ENCODE assay signal across 8 cellular contexts in genomic region chr5:43514471-43514815, GRCh38. TPM values are rescaled to one million over a fixed set of nuclear protein-coding genes. Genes with fewer than 3 reads are reported as not detected.
DNase-seq lines count a peak whose midpoint lies in the region; ATAC-seq, FAIRE-seq and TF ChIP-seq lines count a peak whose summit lies in the region.

No MANE protein-coding gene starts in this region.

- peak overlapping the region; percentile 84 to 88 for H3K27ac ChIP-seq in A549

- no peaks in the 10 kb centered on the region for H3K27me3 Mint-ChIP-seq in stimulated activated naive CD8-positive, alpha-beta T cell treated with anti-CD3 and anti-CD28 coated beads, Interleukin-15, Interleukin-2, amounts not matched to agents 100 ng/mL and 50 ng/mL, for 24 hours

- CTCF ChIA-PET in A549 (lab: Yijun Ruan, JAX), result interaction anchor here (1.6 kb wide), 1 partner anchor 30 kb away, joined by 5 read pairs; the partner anchor contains the start of gene TMEM267

- TF ChIP-seq RAD21 in A549 (conservative IDR thresholded peaks at IDR 0.05 in 1 of 2, IDR thresholded peaks at IDR 0.05 in 1 of 2), result no peak

- peaks cover 12% of the 10 kb centered on the region for H3K36me3 Mint-ChIP-seq in stimulated activated naive CD8-positive, alpha-beta T cell treated with anti-CD3 and anti-CD28 coated beads, Interleukin-15, Interleukin-2, amounts not matched to agents 100 ng/mL and 50 ng/mL, for 24 hours (ENCODE audit: low read depth)

- H3K4me1 Mint-ChIP-seq in stimulated activated naive CD8-positive, alpha-beta T cell treated with anti-CD3 and anti-CD28 coated beads, Interleukin-15, Interleukin-2, amounts not matched to agents 100 ng/mL and 50 ng/mL, for 24 hours (ENCODE audit: low read depth), result peaks cover 22% of the 10 kb centered on the region

- no peaks in the 10 kb centered on the region for H3K9me3 Mint-ChIP-seq in stimulated activated naive CD8-positive, alpha-beta T cell treated with anti-CD3 and anti-CD28 coated beads, Interleukin-15, Interleukin-2, amounts not matched to agents 100 ng/mL and 50 ng/mL, for 24 hours

- H3K4me3 Mint-ChIP-seq in stimulated activated naive CD8-positive, alpha-beta T cell treated with anti-CD3 and anti-CD28 coated beads, Interleukin-15, Interleukin-2, amounts not matched to agents 100 ng/mL and 50 ng/mL, for 24 hours, result peak overlapping the region; percentile 97

- TF ChIP-seq CTCF in A549 (IDR thresholded peaks at IDR 0.05), result no peak

- DNase-seq in A549 (ENCODE audit: low read depth in 1 of 2, low spot score in 1 of 2), result peak in 1 of 2 experiments; percentile 49
- DNase-seq in GM04503 (ENCODE audit: low read depth), result peak; percentile 47
- DNase-seq in NCI-H146 treated with DMSO at 0.1 percent for 48 hours (lab: John Stamatoyannopoulos, UW; ENCODE audit: unreplicated experiment), result peak; percentile 8
- DNase-seq in astrocyte of the hippocampus (ENCODE audit: low read depth, low spot score), result peak; percentile 82
- DNase-seq in kidney glomerular epithelial cell (lab: John Stamatoyannopoulos, UW), result peak; percentile 45
- DNase-seq in NCI-H2196 treated with DMSO at 0.1 percent for 48 hours (lab: John Stamatoyannopoulos, UW; ENCODE audit: unreplicated experiment), result no peak

- H3K4me1 ChIP-seq in A549, result peaks cover 10% of the 10 kb centered on the region; the same call in 2 of the 3 replicates

- peak overlapping the region; percentile 92 for H3K4me2 ChIP-seq in A549

- H3K4me3 ChIP-seq in A549, result peak overlapping the region; percentile 72

- TF ChIP-seq POLR2A in A549 (IDR thresholded peaks at IDR 0.05; ENCODE audit: low read length), result no peak

- POLR2A ChIA-PET in A549 (lab: Yijun Ruan, JAX), result interaction anchor here (0.6 to 2.2 kb wide), 9 partner anchors 10 to 393 kb away, joined by 3 to 41 read pairs (median 6); partner anchors contain the start of genes HMGCS1 and TMEM267

- whole genome bisulfite sequencing in A549 (ENCODE audit: missing lambda C conversion rate), result 1% methylated on average over 6 of the region's 6 CpGs

- H3K9me3 ChIP-seq in A549, result no peaks in the 10 kb centered on the region

- H3K27ac Mint-ChIP-seq in stimulated activated naive CD8-positive, alpha-beta T cell treated with anti-CD3 and anti-CD28 coated beads, Interleukin-15, Interleukin-2, amounts not matched to agents 100 ng/mL and 50 ng/mL, for 24 hours, result peak overlapping the region; percentile 95

- no peak for TF ChIP-seq EP300 in A549 (IDR thresholded peaks at IDR 0.05)

- peak; percentile 58 to 65; a peak in 5 of 6 replicates for ATAC-seq in A549
- ATAC-seq in HG02588 (IDR thresholded peaks at IDR 0.05; ENCODE audit: unreplicated experiment), result peak; percentile 24

- FAIRE-seq in A549 (lab: Jason Lieb, UNC), result no peak

TF ChIP-seq in A549, 52 proteins besides CTCF, POLR2A, EP300 and RAD21:
- TF ChIP-seq MAFK (IDR thresholded peaks at IDR 0.05; ENCODE audit: partially characterized antibody) (no peak), ATOH8 (CRISPR knock-in tag; IDR thresholded peaks at IDR 0.05; ENCODE audit: low read depth) (no peak), SMC3 (IDR thresholded peaks at IDR 0.05) (no peak)

RNA-seq across cellular contexts. Expression of gene C5orf34, which starts 0.5 kb away (rescaled TPM):
- polyA plus RNA-seq in A549 (2011; rRNA removed), result 11.8 and 16.1 TPM in 2 replicates
- polyA plus RNA-seq in A549 (2012; cell fraction: cytosol; rRNA removed), result 3.3 and 3.5 TPM in 2 replicates
- polyA plus RNA-seq in A549 (2012; cell fraction: nucleus; rRNA removed), result 3.7 and 4.5 TPM in 2 replicates
- polyA plus RNA-seq in A549 (2017; fragmentation: RNase III; extraction: RNeasy Plus Mini Kit Qiagen cat#74134 plus additional on column Dnase treatment), result 7.1 to 7.7 TPM (median 7.6 TPM) in 3 replicates
- 3.0 and 4.3 TPM in 2 replicates for polyA minus RNA-seq in A549 (2011; rRNA and poly(A)+ RNA removed)

RNA-seq across cellular contexts. Expression of gene TMEM267, which starts 30.8 kb away (rescaled TPM):
- polyA plus RNA-seq in A549 (2011; rRNA removed), result 46.1 and 47.3 TPM in 2 replicates
- 8.9 and 12.5 TPM in 2 replicates for polyA plus RNA-seq in A549 (2012; cell fraction: cytosol; rRNA removed)
- 4.0 and 8.7 TPM in 2 replicates for polyA plus RNA-seq in A549 (2012; cell fraction: nucleus; rRNA removed)
- polyA plus RNA-seq in A549 (2017; fragmentation: RNase III; extraction: RNeasy Plus Mini Kit Qiagen cat#74134 plus additional on column Dnase treatment), result 15.8 to 17.9 TPM (median 17.3 TPM) in 3 replicates
- 17.9 and 22.7 TPM in 2 replicates for polyA minus RNA-seq in A549 (2011; rRNA and poly(A)+ RNA removed)

RNA-seq across cellular contexts. Expression of gene PAIP1, which starts 42.4 kb away (rescaled TPM):
- polyA plus RNA-seq in A549 (2011; rRNA removed), result 188 and 198 TPM in 2 replicates
- polyA plus RNA-seq in A549 (2012; cell fraction: cytosol; rRNA removed), result 51.2 and 74.8 TPM in 2 replicates
- 19.8 and 25.1 TPM in 2 replicates for polyA plus RNA-seq in A549 (2012; cell fraction: nucleus; rRNA removed)
- 84.6 to 89.6 TPM (median 86.7 TPM) in 3 replicates for polyA plus RNA-seq in A549 (2017; fragmentation: RNase III; extraction: RNeasy Plus Mini Kit Qiagen cat#74134 plus additional on column Dnase treatment)
- 63.1 and 66.9 TPM in 2 replicates for polyA minus RNA-seq in A549 (2011; rRNA and poly(A)+ RNA removed)
